In genomic region chr7:141167376-141167964, GRCh38 we compare ENCODE assay signal across 1 cellular context.
TF ChIP-seq lines count a peak whose summit lies in the region.

No MANE protein-coding gene starts in this region.

TF ChIP-seq in H1, 55 proteins besides CTCF, POLR2A, EP300 and RAD21:
- TF ChIP-seq CHD7 (IDR thresholded peaks at IDR 0.05; ENCODE audit: insufficient replicate concordance, low read length) (no peak), CEBPB (IDR thresholded peaks at IDR 0.05; ENCODE audit: low read depth, low read length) (no peak), TBP (IDR thresholded peaks at IDR 0.05; ENCODE audit: low read depth, low read length) (no peak), GABPA (IDR thresholded peaks at IDR 0.05; ENCODE audit: borderline replicate concordance, insufficient read depth, low read length) (no peak), SIX5 (IDR thresholded peaks at IDR 0.05; ENCODE audit: low read depth, low read length) (no peak), E2F6 (IDR thresholded peaks at IDR 0.05) (no peak), CHD1 (IDR thresholded peaks at IDR 0.05; ENCODE audit: low read depth, low read length) (no peak), NRF1 (IDR thresholded peaks at IDR 0.05; ENCODE audit: low read depth, low read length) (no peak), ATF2 (IDR thresholded peaks at IDR 0.05; ENCODE audit: low read length) (no peak), KDM4A (IDR thresholded peaks at IDR 0.05; ENCODE audit: low read depth, low read length, severe bottlenecking) (no peak), NANOG (IDR thresholded peaks at IDR 0.05; ENCODE audit: insufficient read depth, low read depth, low read length, poor library complexity, severe bottlenecking) (no peak), RBBP5 (IDR thresholded peaks at IDR 0.05; ENCODE audit: borderline replicate concordance, low read depth, low read length) (no peak), TCF12 (IDR thresholded peaks at IDR 0.05; ENCODE audit: low read depth, low read length) (no peak), POLR2AphosphoS5 (IDR thresholded peaks at IDR 0.05; ENCODE audit: low read depth, low read length) (no peak), HDAC6 (IDR thresholded peaks at IDR 0.05; ENCODE audit: low read depth, low read length) (no peak), RNF2 (IDR thresholded peaks at IDR 0.05; ENCODE audit: borderline replicate concordance, low read depth, low read length, missing control alignments, poor library complexity, severe bottlenecking) (no peak), CHD2 (IDR thresholded peaks at IDR 0.05; ENCODE audit: low read length) (no peak), USF2 (IDR thresholded peaks at IDR 0.05; ENCODE audit: low read length) (no peak), CBX8 (IDR thresholded peaks at IDR 0.05; ENCODE audit: borderline replicate concordance, low read depth, low read length) (no peak), SP4 (IDR thresholded peaks at IDR 0.05; ENCODE audit: low read length) (no peak)
